In the genomic region with DNA sequence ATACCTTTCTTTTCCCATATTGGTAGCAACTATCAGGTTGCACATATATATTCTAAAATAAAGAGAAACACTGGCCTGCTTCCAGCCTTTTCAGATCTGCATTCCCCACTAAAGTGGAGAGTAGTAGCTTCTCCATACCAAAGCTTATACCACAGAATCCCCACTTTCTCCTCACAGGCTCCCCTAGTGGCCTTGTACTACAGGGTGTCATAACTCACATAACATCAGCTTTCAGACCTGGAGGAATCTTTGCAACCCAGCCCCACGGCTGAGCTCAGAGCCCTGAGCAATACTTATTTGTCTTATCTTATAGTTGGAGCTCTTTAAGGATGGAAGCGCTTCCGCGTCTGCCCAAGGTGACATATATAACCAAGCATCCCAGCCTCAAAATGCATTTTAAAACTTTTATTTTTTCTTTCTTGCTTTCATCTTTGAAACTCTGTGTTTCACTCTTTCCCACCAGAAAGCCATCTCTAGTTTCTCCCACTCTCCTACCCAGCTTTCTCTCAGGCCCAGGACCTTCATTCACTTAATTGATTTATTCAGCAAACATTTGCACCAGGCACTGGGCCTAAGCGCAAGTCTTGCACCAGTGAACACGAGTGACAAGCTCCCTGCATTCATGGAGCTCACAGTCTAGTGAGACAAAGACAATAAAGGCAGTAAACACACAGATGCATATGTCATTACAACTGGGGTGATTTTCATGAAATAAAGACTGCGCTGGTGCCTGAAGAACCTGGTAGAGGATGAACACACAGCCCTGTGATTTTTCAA, we compare ENCODE assay signal across 9 cellular contexts.
DNase-seq lines count a peak whose midpoint lies in the region; ATAC-seq and TF ChIP-seq lines count a peak whose summit lies in the region.
"Had no signal": no experiment of that assay in that cellular context is flagged by ENCODE, and none has a peak within 500 bp of the region (broad histone marks: within the 10 kb centered on the region; RNA-seq: fewer than 3 reads in every experiment).

No MANE protein-coding gene starts in this region.

- no peak overlapping the region for H3K4me3 ChIP-seq in lower leg skin (ENCODE audit: low read depth, poor library complexity, severe bottlenecking)
- H3K4me3 ChIP-seq: transverse colon had no signal

- no peak for ATAC-seq in GM18511 (IDR thresholded peaks at IDR 0.05; ENCODE audit: unreplicated experiment)

- intact Hi-C loops in lower leg skin (cut with DNase I; ENCODE audit: low total_unique reads) = no loop called here

- in situ Hi-C loops in GM13977 (cut with MboI; ENCODE audit: low pct_unique_long_range_greater_than_20kb, low sequenced_read_pairs, unreplicated experiment) = no loop called here

- DNase-seq in A172 (ENCODE audit: low spot score) (peak; percentile 45), GM13977 (ENCODE audit: low spot score) (no peak), OCI-M1 (lab: John Stamatoyannopoulos, UW) (peak; percentile 70), fibroblast of gingiva (ENCODE audit: low read depth) (peak; percentile 14), cortex of kidney (lab: John Stamatoyannopoulos, UW) (no peak), glomerular visceral epithelial cell (ENCODE audit: extremely low spot score) (no peak), lower leg skin (ENCODE audit: low spot score in 2 of 2) (no peak)
- DNase-seq: transverse colon had no signal

- WGBS in lower leg skin, 2 donors = 80 to 87% methylated on average over 7 of the region's 7 CpGs

- no peak for TF ChIP-seq POLR2A in lower leg skin (IDR thresholded peaks at IDR 0.05)

- TF ChIP-seq CTCF in GM13977 (IDR thresholded peaks at IDR 0.05; ENCODE audit: extremely low read depth, insufficient read depth, missing control alignments) (peak; percentile 13), lower leg skin (IDR thresholded peaks at IDR 0.05) (no peak)

Comparison
In these comparisons a context has a peak if more than half of its experiments do, and no peak if none do; other contexts are left out.
1. DNase-seq: peak in A172 (single experiment), OCI-M1 (single experiment) and fibroblast of gingiva (single experiment); none in GM13977 (single experiment), cortex of kidney (single experiment), glomerular visceral epithelial cell (single experiment) and lower leg skin (0 of 2).